8 cellular contexts compared by ENCODE assay signal in genomic region chr6:109526905-109527628, GRCh38. TPM values are rescaled to one million over a fixed set of nuclear protein-coding genes. Genes with fewer than 3 reads are reported as not detected.
DNase-seq lines count a peak whose midpoint lies in the region; FAIRE-seq and TF ChIP-seq lines count a peak whose summit lies in the region.

No MANE protein-coding gene starts in this region.

- H3K27me3 ChIP-seq in BJ (ENCODE audit: control insufficient read depth, insufficient read depth, low read length) (no peaks in the 10 kb centered on the region), astrocyte (ENCODE audit: insufficient read depth, low read length) (no peaks in the 10 kb centered on the region), iPS DF 6.9 (ENCODE audit: control insufficient read depth, insufficient read depth, low read length) (no peaks in the 10 kb centered on the region)

- TF ChIP-seq CTCF in BJ (IDR thresholded peaks at IDR 0.05; ENCODE audit: insufficient read depth, low read depth, low read length) = peak; percentile 65
- peak; percentile 54 for TF ChIP-seq CTCF in GM20000 (IDR thresholded peaks at IDR 0.05; ENCODE audit: extremely low read depth, missing control alignments)
- peak; percentile 72 for TF ChIP-seq CTCF in astrocyte (IDR thresholded peaks at IDR 0.05; ENCODE audit: insufficient read depth, low read depth, low read length)

- no peak overlapping the region for H3K4me2 ChIP-seq in astrocyte (ENCODE audit: low read length)

- no peaks in the 10 kb centered on the region for H3K9me3 Mint-ChIP-seq in astrocyte (ENCODE audit: unreplicated experiment)

- H4K20me1 ChIP-seq in astrocyte (ENCODE audit: insufficient read depth, low read length) = no peaks in the 10 kb centered on the region

- no peaks in the 10 kb centered on the region for H3K4me1 Mint-ChIP-seq in astrocyte (ENCODE audit: low read depth, unreplicated experiment)

- H2AFZ ChIP-seq in astrocyte (ENCODE audit: low read depth, low read length) = peak overlapping the region; percentile 49

- H3K27ac ChIP-seq in astrocyte (ENCODE audit: low read depth, low read length) = no peak overlapping the region
- H3K27ac ChIP-seq in iPS DF 6.9 (ENCODE audit: low read length) = no peak overlapping the region

- no peak overlapping the region for H3K4me3 ChIP-seq in BJ (ENCODE audit: low read depth, low read length)
- no peak overlapping the region for H3K4me3 ChIP-seq in astrocyte (ENCODE audit: insufficient read depth, low read depth, low read length)
- no peak overlapping the region for H3K4me3 ChIP-seq in iPS DF 6.9 (ENCODE audit: low read length)

- POLR2A ChIA-PET in BJ (lab: Charles Lee) = no interaction called here

- no peak overlapping the region for H3K9ac ChIP-seq in astrocyte (ENCODE audit: low read length)

- H3K4me3 Mint-ChIP-seq in astrocyte (ENCODE audit: unreplicated experiment) = no peak overlapping the region

- DNase-seq in BJ (ENCODE audit: low read depth) = no peak
- peak; percentile 64 for DNase-seq in GM20000 (ENCODE audit: low spot score)
- peak; percentile 65 for DNase-seq in NCI-H146 treated with DMSO at 0.1 percent for 48 hours (lab: John Stamatoyannopoulos, UW; ENCODE audit: unreplicated experiment)
- DNase-seq in T-helper 1 cell = peak in 4 of 5 donors; percentile 4 to 50 (median 34)
- peak; percentile 45 for DNase-seq in astrocyte (ENCODE audit: low read depth)
- DNase-seq in iPS DF 6.9 (ENCODE audit: low read depth, low spot score) = peak; percentile 71
- DNase-seq in stimulated activated CD4-positive, alpha-beta T cell treated with anti-CD3 and anti-CD28 coated beads, Interleukin-15, amount 100 ng/mL, for 48 hours (ENCODE audit: low read depth in 2 of 2) = peak; percentile 17 to 27
- DNase-seq in cortex of kidney (lab: John Stamatoyannopoulos, UW) = no peak

- H3K27ac Mint-ChIP-seq in astrocyte (ENCODE audit: unreplicated experiment) = no peak overlapping the region

- H3K79me2 ChIP-seq in astrocyte (ENCODE audit: insufficient read depth, low read length) = no peaks in the 10 kb centered on the region

- WGBS in iPS DF 6.9 (ENCODE audit: insufficient coverage, insufficient read length) = no CpG with 5 or more reads among the region's 7 CpGs

- H3K4me1 ChIP-seq in astrocyte (ENCODE audit: insufficient read depth, low read length) (no peaks in the 10 kb centered on the region), iPS DF 6.9 (ENCODE audit: control insufficient read depth, insufficient read depth, low read length) (no peaks in the 10 kb centered on the region)

- no peak for FAIRE-seq in astrocyte (lab: Jason Lieb, UNC)

- no peaks in the 10 kb centered on the region for H3K36me3 Mint-ChIP-seq in astrocyte (ENCODE audit: low read depth, unreplicated experiment)

- H3K36me3 ChIP-seq in BJ (ENCODE audit: control insufficient read depth, insufficient read depth, low read length) (no peaks in the 10 kb centered on the region), astrocyte (ENCODE audit: insufficient read depth, low read length) (no peaks in the 10 kb centered on the region), iPS DF 6.9 (ENCODE audit: control insufficient read depth, insufficient read depth, low read length) (no peaks in the 10 kb centered on the region)

- CTCF ChIA-PET in BJ (lab: Yijun Ruan, JAX) = interaction anchor here (0.6 to 3.1 kb wide), 7 partner anchors 22 to 648 kb away, joined by 3 to 20 read pairs (median 3); no protein-coding TSS in a partner anchor

- H3K27me3 Mint-ChIP-seq in astrocyte (ENCODE audit: low read depth, unreplicated experiment) = no peaks in the 10 kb centered on the region

- H3K9me3 ChIP-seq in astrocyte (ENCODE audit: insufficient read depth, low read depth, low read length) (no peaks in the 10 kb centered on the region), iPS DF 6.9 (ENCODE audit: control insufficient read depth, insufficient read depth, low read length) (no peaks in the 10 kb centered on the region; the same call in 1 of the 2 replicates)

RNA-seq across cellular contexts. Expression of gene ZBTB24, which starts 44.0 kb away (rescaled TPM):
- 3.0 and 3.7 TPM in 2 replicates for polyA plus RNA-seq in BJ (2011; rRNA removed)
- polyA minus RNA-seq in BJ (2011; rRNA and poly(A)+ RNA removed) = 3.9 and 4.6 TPM in 2 replicates
- 8.4 and 9.3 TPM in 2 replicates for total RNA-seq in astrocyte

Comparison
In these comparisons a context has a peak if more than half of its experiments do, and no peak if none do; other contexts are left out.
1. DNase-seq: peak in GM20000 (single experiment), NCI-H146 treated with DMSO at 0.1 percent for 48 hours (single experiment), T-helper 1 cell (4 of 5), astrocyte (single experiment), iPS DF 6.9 (single experiment) and stimulated activated CD4-positive, alpha-beta T cell treated with anti-CD3 and anti-CD28 coated beads, Interleukin-15, amount 100 ng/mL, for 48 hours (2 of 2); none in BJ (single experiment) and cortex of kidney (single experiment).
2. Peak in every context shown above with its lines, with median percentiles within 50 percentile points of each other: CTCF ChIP-seq.